ENCODE assay signal across 8 cellular contexts in the genomic region with DNA sequence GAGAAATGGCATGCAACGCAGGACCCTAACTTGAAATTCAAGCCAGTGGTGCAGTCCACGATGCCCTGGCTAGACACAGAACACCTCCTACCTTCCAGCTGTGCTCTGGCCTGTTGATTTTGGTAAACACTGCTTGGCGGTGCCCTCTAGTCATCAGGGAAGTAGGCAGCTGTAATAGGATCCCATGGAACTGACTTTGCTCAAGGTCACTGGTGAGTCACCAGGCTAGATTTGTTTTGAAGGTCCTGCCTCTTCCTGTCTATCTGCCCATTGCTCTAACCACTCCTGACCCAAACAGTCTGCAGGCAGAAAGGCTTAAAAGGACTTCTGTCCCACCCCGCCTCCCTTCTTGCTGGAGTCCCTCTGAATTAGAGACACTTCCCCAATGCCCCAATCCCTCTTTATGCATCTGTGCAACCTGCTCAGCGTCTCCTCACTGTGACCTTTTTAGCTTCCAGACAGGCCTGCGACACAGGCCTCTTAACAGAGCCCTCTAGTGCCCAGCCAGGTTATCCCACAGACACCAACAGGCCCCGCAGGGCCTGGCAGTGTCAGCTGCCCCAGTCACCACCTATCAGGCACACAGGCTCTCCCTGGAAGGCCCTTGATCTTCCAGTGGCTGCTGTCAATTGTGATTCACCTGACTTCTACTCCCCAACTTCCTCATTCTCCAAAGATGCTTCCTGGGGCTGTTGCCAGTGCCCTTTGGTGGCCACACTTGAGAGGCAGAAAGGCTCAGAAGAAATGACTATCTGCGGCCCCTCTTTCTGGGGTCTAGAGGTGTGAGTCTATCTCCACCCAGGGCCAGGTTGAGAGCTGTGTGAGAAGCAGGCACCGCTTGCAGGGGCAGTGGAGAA. TPM values are rescaled to one million over a fixed set of nuclear protein-coding genes. Genes with fewer than 3 reads are reported as not detected.
DNase-seq lines count a peak whose midpoint lies in the region; TF ChIP-seq lines count a peak whose summit lies in the region.

No MANE protein-coding gene starts in this region.

- WGBS in mammary epithelial cell (ENCODE audit: low coverage, missing lambda C conversion rate) = 63% methylated on average over 9 of the region's 9 CpGs

- TF ChIP-seq CTCF in mammary epithelial cell (conservative IDR thresholded peaks at IDR 0.05 in 1 of 2, IDR thresholded peaks at IDR 0.05 in 1 of 2; ENCODE audit: extremely low read depth in 1 of 2, insufficient read depth in 1 of 2, low read depth in 1 of 2, low read length in 2 of 2) = peak; percentile 23 to 51

- in situ Hi-C loops in mammary epithelial cell (cut with MboI; ENCODE audit: low sequenced_read_pairs in 2 of 2) = loop anchor here in 1 of 2 donors (25.0 kb wide), 1 partner anchor 248 kb away; no protein-coding TSS in a partner anchor

- H3K27ac ChIP-seq in mammary epithelial cell (ENCODE audit: insufficient read depth, low read depth, low read length) = no peak overlapping the region

- intact Hi-C loops in mammary epithelial cell (cut with micrococcal nuclease) = no loop called here

- BruUV-seq in mammary epithelial cell (replicated peaks; lab: Mats Ljungman, UMichigan) = no TSS peak

- no peak overlapping the region for H2AFZ ChIP-seq in mammary epithelial cell (ENCODE audit: low read depth, low read length)

- CTCF ChIA-PET in mammary epithelial cell (lab: Charles Lee; ENCODE audit: low non-redundant PET) = interaction anchor here (0.5 to 0.6 kb wide), 2 partner anchors 53 to 60 kb away, joined by 6 to 7 read pairs; no protein-coding TSS in a partner anchor

- H3K79me2 ChIP-seq in mammary epithelial cell (ENCODE audit: insufficient read depth, low read length) = peaks cover 85% of the 10 kb centered on the region

- peaks cover 2% of the 10 kb centered on the region for H3K36me3 ChIP-seq in mammary epithelial cell (ENCODE audit: insufficient read depth, low read length)

- H3K9me3 ChIP-seq in mammary epithelial cell (replicated peaks; ENCODE audit: insufficient read depth, low read length) = no peaks in the 10 kb centered on the region

- H3K4me3 ChIP-seq in mammary epithelial cell (replicated peaks in 1 of 3; ENCODE audit: insufficient read depth in 1 of 3, low read depth in 2 of 3, low read length in 3 of 3) = no peak overlapping the region

- peaks cover 5% of the 10 kb centered on the region for H4K20me1 ChIP-seq in mammary epithelial cell (ENCODE audit: insufficient read depth, low read length)

- no peaks in the 10 kb centered on the region for H3K27me3 ChIP-seq in mammary epithelial cell (ENCODE audit: insufficient read depth, low read length)

- no peak overlapping the region for H3K9ac ChIP-seq in mammary epithelial cell (ENCODE audit: insufficient read depth, low read length)

- dilution Hi-C loops in mammary epithelial cell (cut with HindIII; ENCODE audit: low sequenced_read_pairs) = no loop called here

- peak; percentile 22 for DNase-seq in NCI-H1092 treated with DMSO at 0.1 percent for 48 hours (lab: John Stamatoyannopoulos, UW)
- DNase-seq in NCI-H1092 (lab: John Stamatoyannopoulos, UW) = no peak
- peak; percentile 95 for DNase-seq in HuH-7 (ENCODE audit: low spot score)
- DNase-seq in SIG-M5 treated with dmso at 0.1 percent for 504 hours (lab: John Stamatoyannopoulos, UW; ENCODE audit: unreplicated experiment) = peak; percentile 81
- peak; percentile 80 for DNase-seq in mammary epithelial cell
- DNase-seq in kidney glomerular epithelial cell (lab: John Stamatoyannopoulos, UW) = peak; percentile 77
- DNase-seq in stimulated activated CD4-positive, alpha-beta T cell treated with anti-CD3 and anti-CD28 coated beads, Interleukin-4, amount 100 ng/mL, for 24 hours = peak; percentile 29
- DNase-seq in COR-L47 (lab: John Stamatoyannopoulos, UW) = no peak

- H3K4me1 ChIP-seq in mammary epithelial cell (ENCODE audit: insufficient read depth, low read length) = peaks cover 33% of the 10 kb centered on the region

- H3K4me2 ChIP-seq in mammary epithelial cell (ENCODE audit: insufficient read depth, low read depth, low read length) = peak overlapping the region; percentile 37

RNA-seq across cellular contexts. Expression of a gene that starts 5.2 kb away (rescaled TPM):
- 10 to 100 TPM; 39.9 to 43.8 TPM for total RNA-seq in mammary epithelial cell
- 47.6 TPM for polyA plus RNA-seq in mammary epithelial cell
- polyA minus RNA-seq in mammary epithelial cell = 36.5 TPM

RNA-seq across cellular contexts. Expression of a gene that starts 5.4 kb away (rescaled TPM):
- total RNA-seq in mammary epithelial cell = 10 to 100 TPM; 64.5 to 93.9 TPM
- 92.4 TPM for polyA plus RNA-seq in mammary epithelial cell
- 108 TPM for polyA minus RNA-seq in mammary epithelial cell

RNA-seq across cellular contexts. Expression of a gene that starts 44.7 kb away (rescaled TPM):
- 10 to 100 TPM; 45.5 to 93.8 TPM for total RNA-seq in mammary epithelial cell
- 108 TPM for polyA plus RNA-seq in mammary epithelial cell
- 191 TPM for polyA minus RNA-seq in mammary epithelial cell

RNA-seq across cellular contexts. Expression of a gene that starts 52.0 kb away (rescaled TPM):
- total RNA-seq in mammary epithelial cell = 100 to 1,000 TPM in 1 of 2 donors, 10 to 100 TPM in 1; 96.7 to 241 TPM
- 65.8 TPM for polyA plus RNA-seq in mammary epithelial cell
- 90.8 TPM for polyA minus RNA-seq in mammary epithelial cell

Comparison
In these comparisons a context has a peak if more than half of its experiments do, and no peak if none do; other contexts are left out.
1. DNase-seq: peak in NCI-H1092 treated with DMSO at 0.1 percent for 48 hours (single experiment), HuH-7 (single experiment), SIG-M5 treated with dmso at 0.1 percent for 504 hours (single experiment), mammary epithelial cell (single experiment), kidney glomerular epithelial cell (single experiment) and stimulated activated CD4-positive, alpha-beta T cell treated with anti-CD3 and anti-CD28 coated beads, Interleukin-4, amount 100 ng/mL, for 24 hours (single experiment); none in NCI-H1092 (single experiment) and COR-L47 (single experiment).